12 cellular contexts compared by ENCODE assay signal in genomic region chr12:27555316-27555715, GRCh38. TPM values are rescaled to one million over a fixed set of nuclear protein-coding genes. Genes with fewer than 3 reads are reported as not detected.
A peak's percentile ranks its signal among the peaks of the same experiment; 100 is the strongest.
DNase-seq lines count a peak whose midpoint lies in the region; ATAC-seq and TF ChIP-seq lines count a peak whose summit lies in the region.
"Had no signal": no experiment of that assay in that cellular context is flagged by ENCODE, and none has a peak within 500 bp of the region (broad histone marks: within the 10 kb centered on the region; RNA-seq: fewer than 3 reads in every experiment).

No MANE protein-coding gene starts in this region.

- no peaks in the 10 kb centered on the region for H3K9me3 Mint-ChIP-seq in activated T-cell treated with anti-CD3 and anti-CD28 coated beads, Interleukin-2, amount 50 U/mL, for 72 hours
- H3K9me3 Mint-ChIP-seq: CD4-positive, alpha-beta T cell had no signal

- TF ChIP-seq CTCF in RWPE2 (IDR thresholded peaks at IDR 0.05; ENCODE audit: poor library complexity, severe bottlenecking) = no peak
- no peak for TF ChIP-seq CTCF in foreskin keratinocyte (conservative IDR thresholded peaks at IDR 0.05)
- no peak for TF ChIP-seq CTCF in gastrocnemius medialis (IDR thresholded peaks at IDR 0.05 in 4 of 5, conservative IDR thresholded peaks at IDR 0.05 in 1 of 5)

- peak overlapping the region; percentile 57 for H3K4me3 ChIP-seq in BLaER1
- no peak overlapping the region for H3K4me3 ChIP-seq in RWPE2 (ENCODE audit: severe bottlenecking)
- H3K4me3 ChIP-seq in gastrocnemius medialis = peak overlapping the region; percentile 10 to 33 (median 22)

- peaks cover 25% of the 10 kb centered on the region for H3K4me1 Mint-ChIP-seq in activated T-cell treated with anti-CD3 and anti-CD28 coated beads, Interleukin-2, amount 50 U/mL, for 72 hours (ENCODE audit: low read depth)

- no peak overlapping the region for H3K27ac Mint-ChIP-seq in activated T-cell treated with anti-CD3 and anti-CD28 coated beads, Interleukin-2, amount 50 U/mL, for 72 hours
- H3K27ac Mint-ChIP-seq: CD4-positive, alpha-beta T cell had no signal

- H3K4me1 ChIP-seq in BLaER1 (peaks cover 100% of the 10 kb centered on the region), RWPE2 (ENCODE audit: insufficient read depth, poor library complexity, severe bottlenecking) (peaks cover 29% of the 10 kb centered on the region), foreskin keratinocyte (peaks cover 78% of the 10 kb centered on the region), gastrocnemius medialis (peaks cover 66 to 81% of the 10 kb centered on the region in 2 donors)

- intact Hi-C loops in gastrocnemius medialis (cut with DNase I; ENCODE audit: low total_unique reads) = no loop called here

- peak overlapping the region; percentile 94 for H3K4me2 ChIP-seq in BLaER1

- H3K4me3 Mint-ChIP-seq in activated T-cell treated with anti-CD3 and anti-CD28 coated beads, Interleukin-2, amount 50 U/mL, for 72 hours = no peak overlapping the region
- H3K4me3 Mint-ChIP-seq: CD4-positive, alpha-beta T cell had no signal

- H3K36me3 ChIP-seq in BLaER1 (no peaks in the 10 kb centered on the region), RWPE2 (ENCODE audit: low read depth) (no peaks in the 10 kb centered on the region), gastrocnemius medialis (no peaks in the 10 kb centered on the region)

- no peak for TF ChIP-seq POLR2A in gastrocnemius medialis (IDR thresholded peaks at IDR 0.05)

- in situ Hi-C loops in gastrocnemius medialis (cut with MboI; ENCODE audit: low sequenced_read_pairs in 4 of 4) = no loop called here

- H3K27me3 Mint-ChIP-seq in activated T-cell treated with anti-CD3 and anti-CD28 coated beads, Interleukin-2, amount 50 U/mL, for 72 hours (ENCODE audit: low read depth) = peaks cover 27% of the 10 kb centered on the region
- H3K27me3 Mint-ChIP-seq: CD4-positive, alpha-beta T cell had no signal

- ATAC-seq in RWPE2 (ENCODE audit: low read depth) = no peak
- no peak for ATAC-seq in foreskin keratinocyte
- no peak for ATAC-seq in gastrocnemius medialis
- no peak for ATAC-seq in HG02610 (IDR thresholded peaks at IDR 0.05; ENCODE audit: unreplicated experiment)
- no peak for ATAC-seq in activated T-cell treated with anti-CD3 and anti-CD28 coated beads, Interleukin-2, amount 50 U/mL, for 72 hours (replicated peaks in 1 of 2)

- no peaks in the 10 kb centered on the region for H3K9me3 ChIP-seq in BLaER1
- no peaks in the 10 kb centered on the region for H3K9me3 ChIP-seq in RWPE2 (ENCODE audit: severe bottlenecking)
- no peaks in the 10 kb centered on the region for H3K9me3 ChIP-seq in gastrocnemius medialis

- H3K27ac ChIP-seq in BLaER1 (peak overlapping the region; percentile 77), RWPE2 (ENCODE audit: poor library complexity, severe bottlenecking) (peak overlapping the region; percentile 68), foreskin keratinocyte (peak overlapping the region; percentile 80), gastrocnemius medialis (peak overlapping the region; percentile 67 to 73 (median 68))

- DNase-seq in RWPE2 (ENCODE audit: low spot score) (no peak), foreskin keratinocyte (no peak), gastrocnemius medialis (no peak), NCI-H128 (lab: John Stamatoyannopoulos, UW; ENCODE audit: unreplicated experiment) (no peak), mucosa of gallbladder (ENCODE audit: low spot score) (no peak)
- no peak for DNase-seq in activated T-cell treated with anti-CD3 and anti-CD28 coated beads, Interleukin-2, amount 50 U/mL, for 72 hours
- DNase-seq: activated effector memory CD4-positive, alpha-beta T cell treated with Interleukin-2 at 50 U/mL for 16 hours; CD4-positive, alpha-beta T cell; Karpas-422; stimulated activated CD4-positive, alpha-beta T cell treated with anti-CD3 and anti-CD28 coated beads, Interleukin-4, amount 100 ng/mL, for 4 hours had no signal

- no peaks in the 10 kb centered on the region; the same call in 1 of the 2 replicates for H4K20me1 ChIP-seq in BLaER1

- peak overlapping the region; percentile 68 for H3K9ac ChIP-seq in BLaER1

- H3K27me3 ChIP-seq in BLaER1 (no peaks in the 10 kb centered on the region), RWPE2 (ENCODE audit: insufficient read depth, poor library complexity, severe bottlenecking) (no peaks in the 10 kb centered on the region), foreskin keratinocyte (no peaks in the 10 kb centered on the region), gastrocnemius medialis (no peaks in the 10 kb centered on the region)

- H3K36me3 Mint-ChIP-seq in activated T-cell treated with anti-CD3 and anti-CD28 coated beads, Interleukin-2, amount 50 U/mL, for 72 hours (ENCODE audit: insufficient read depth in 2 of 2) = no peaks in the 10 kb centered on the region

RNA-seq across cellular contexts. Expression of gene PPFIBP1, which starts 31.3 kb away (rescaled TPM):
- total RNA-seq in foreskin keratinocyte (92.1 and 105 TPM in 2 replicates), gastrocnemius medialis (10 to 100 TPM; 18.3 to 33.2 (median 27.4) TPM), mucosa of gallbladder (46.7 TPM)
- 12.6 and 14.2 TPM in 2 replicates for polyA plus RNA-seq in foreskin keratinocyte
- total RNA-seq in activated T-cell treated with anti-CD3 and anti-CD28 coated beads, Interleukin-2, amount 50 U/mL, for 72 hours = 1 to 10 TPM; 7.5 to 8.1 TPM
